Comparison of ENCODE assay signal across 18 cellular contexts in genomic region chr3:72964633-72965032, GRCh38.
"Had no signal": no experiment of that assay in that cellular context is flagged by ENCODE, and none has a peak within 500 bp of the region (broad histone marks: within the 10 kb centered on the region; RNA-seq: fewer than 3 reads in every experiment).

No MANE protein-coding gene starts in this region.

- H3K9me3 ChIP-seq: gastrocnemius medialis, heart right ventricle, left ventricle myocardium inferior, sigmoid colon, upper lobe of left lung had no signal

- H3K4me3 Mint-ChIP-seq: activated naive CD4-positive, alpha-beta T cell treated with anti-CD3 and anti-CD28 coated beads, Interleukin-2, amount 50 U/mL, for 24 hours; activated T-cell treated with anti-CD3 and anti-CD28 coated beads, Interleukin-2, amount 50 U/mL, for 24 hours; brain; nephron progenitor cell; stimulated activated naive B cell treated with anti-CD40 and anti-IgM and Interleukin-4, amounts not matched to agents 10 μg/mL and 1 μg/mL and 100 μg/mL, for 72 hours; WTC11 had no signal

- H3K4me3 ChIP-seq: gastrocnemius medialis, heart right ventricle, left ventricle myocardium inferior, sigmoid colon, upper lobe of left lung had no signal

- H3K27me3 Mint-ChIP-seq: activated naive CD4-positive, alpha-beta T cell treated with anti-CD3 and anti-CD28 coated beads, Interleukin-2, amount 50 U/mL, for 24 hours; activated T-cell treated with anti-CD3 and anti-CD28 coated beads, Interleukin-2, amount 50 U/mL, for 24 hours; brain; stimulated activated naive B cell treated with anti-CD40 and anti-IgM and Interleukin-4, amounts not matched to agents 10 μg/mL and 1 μg/mL and 100 μg/mL, for 72 hours had no signal

- DNase-seq: activated CD4-positive, alpha-beta T cell treated with anti-CD3 and anti-CD28 coated beads for 48 hours; activated effector memory CD4-positive, alpha-beta T cell treated with Interleukin-2 at 50 U/mL for 16 hours; activated T-cell treated with anti-CD3 and anti-CD28 coated beads, Interleukin-2, amount 50 U/mL, for 24 hours; amygdala; effector memory CD4-positive, alpha-beta T cell; gastrocnemius medialis; heart right ventricle; islet precursor cell; left ventricle myocardium inferior; mesenchymal stem cell; nephron progenitor cell; sigmoid colon; stimulated activated CD4-positive, alpha-beta T cell treated with anti-CD3 and anti-CD28 coated beads, Interleukin-2, amount 100 ng/mL, for 24 hours; stimulated activated naive B cell treated with anti-CD40 and anti-IgM and Interleukin-4, amounts not matched to agents 10 μg/mL and 1 μg/mL and 100 μg/mL, for 72 hours; upper lobe of left lung had no signal

- H3K9me3 Mint-ChIP-seq: activated naive CD4-positive, alpha-beta T cell treated with anti-CD3 and anti-CD28 coated beads, Interleukin-2, amount 50 U/mL, for 24 hours; activated T-cell treated with anti-CD3 and anti-CD28 coated beads, Interleukin-2, amount 50 U/mL, for 24 hours; brain; nephron progenitor cell; stimulated activated naive B cell treated with anti-CD40 and anti-IgM and Interleukin-4, amounts not matched to agents 10 μg/mL and 1 μg/mL and 100 μg/mL, for 72 hours; WTC11 had no signal

- H3K27ac Mint-ChIP-seq: activated naive CD4-positive, alpha-beta T cell treated with anti-CD3 and anti-CD28 coated beads, Interleukin-2, amount 50 U/mL, for 24 hours; activated T-cell treated with anti-CD3 and anti-CD28 coated beads, Interleukin-2, amount 50 U/mL, for 24 hours; stimulated activated naive B cell treated with anti-CD40 and anti-IgM and Interleukin-4, amounts not matched to agents 10 μg/mL and 1 μg/mL and 100 μg/mL, for 72 hours; WTC11 had no signal

- ATAC-seq: gastrocnemius medialis, heart right ventricle, WTC11 had no signal

- H3K36me3 Mint-ChIP-seq: activated naive CD4-positive, alpha-beta T cell treated with anti-CD3 and anti-CD28 coated beads, Interleukin-2, amount 50 U/mL, for 24 hours; stimulated activated naive B cell treated with anti-CD40 and anti-IgM and Interleukin-4, amounts not matched to agents 10 μg/mL and 1 μg/mL and 100 μg/mL, for 72 hours; WTC11 had no signal

- H3K27ac ChIP-seq: gastrocnemius medialis, left ventricle myocardium inferior, sigmoid colon, upper lobe of left lung had no signal

- H3K36me3 ChIP-seq: gastrocnemius medialis, left ventricle myocardium inferior, sigmoid colon, upper lobe of left lung had no signal

- H3K4me1 ChIP-seq: upper lobe of left lung had no signal

- H3K27me3 ChIP-seq: gastrocnemius medialis, heart right ventricle, sigmoid colon, upper lobe of left lung had no signal
